In the genomic region with DNA sequence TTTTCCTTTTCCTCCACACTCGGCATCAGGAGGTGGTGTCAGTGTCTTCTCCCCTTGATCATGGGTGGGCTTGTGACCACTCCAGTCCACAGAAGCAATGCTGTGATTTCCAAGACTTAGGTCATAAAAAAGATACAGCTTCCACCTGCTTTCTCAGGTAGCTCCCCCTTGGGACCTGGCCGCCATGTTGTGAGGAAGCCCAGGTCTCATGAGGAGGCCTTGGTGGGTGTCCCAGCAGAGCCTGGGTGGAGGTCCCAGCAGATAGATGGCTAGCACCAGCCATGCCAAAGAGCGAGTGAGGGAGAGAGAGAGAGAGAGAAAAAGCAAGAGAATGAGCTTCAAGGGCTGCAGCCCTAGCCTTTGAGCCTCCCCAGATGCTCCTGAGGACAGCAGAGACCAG, we compare ENCODE assay signal across 1 cellular context.
TF ChIP-seq lines count a peak whose summit lies in the region.

No MANE protein-coding gene starts in this region.

TF ChIP-seq in liver, 16 proteins besides CTCF, POLR2A, EP300 and RAD21 (continued from another document):
- TF ChIP-seq ZBTB33 (IDR thresholded peaks at IDR 0.05) (no peak), RXRA (IDR thresholded peaks at IDR 0.05) (no peak)
- TF ChIP-seq, protein P1, sequence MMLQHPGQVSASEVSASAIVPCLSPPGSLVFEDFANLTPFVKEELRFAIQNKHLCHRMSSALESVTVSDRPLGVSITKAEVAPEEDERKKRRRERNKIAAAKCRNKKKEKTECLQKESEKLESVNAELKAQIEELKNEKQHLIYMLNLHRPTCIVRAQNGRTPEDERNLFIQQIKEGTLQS (IDR thresholded peaks at IDR 0.05), result no peak
